ENCODE assay signal across 14 cellular contexts in genomic region chr14:34865889-34866574, GRCh38. TPM values are rescaled to one million over a fixed set of nuclear protein-coding genes. Genes with fewer than 3 reads are reported as not detected.
DNase-seq lines count a peak whose midpoint lies in the region; ATAC-seq and TF ChIP-seq lines count a peak whose summit lies in the region.
"Had no signal": no experiment of that assay in that cellular context is flagged by ENCODE, and none has a peak within 500 bp of the region (broad histone marks: within the 10 kb centered on the region; RNA-seq: fewer than 3 reads in every experiment).

No MANE protein-coding gene starts in this region.

- H3F3A ChIP-seq in Loucy (ENCODE audit: low read depth) (no peaks in the 10 kb centered on the region), PC-3 (ENCODE audit: low read length, unreplicated experiment) (no peaks in the 10 kb centered on the region)

- H2AFZ ChIP-seq in Loucy (ENCODE audit: low read length) (no peak overlapping the region), PC-3 (ENCODE audit: low read length) (no peak overlapping the region)
- H2AFZ ChIP-seq: GM23248 had no signal

- no peaks in the 10 kb centered on the region for H3K36me3 Mint-ChIP-seq in natural killer cell
- peaks cover 8% of the 10 kb centered on the region for H3K36me3 Mint-ChIP-seq in natural killer cell treated with Interleukin-12 subunit alpha and Interleukin-12 subunit beta and Interleukin-15 and Interleukin-18, amount 100 ng/mL, for 72 hours
- peaks cover 84% of the 10 kb centered on the region for H3K36me3 Mint-ChIP-seq in dendritic cell treated with granulocyte-macrophage colony-stimulating factor and Interleukin-4, amounts not matched to agents 40 ng/mL and 50 ng/mL, for 4 days (ENCODE audit: low read depth)

- H3K27ac Mint-ChIP-seq in natural killer cell = peak overlapping the region; percentile 55 to 81
- peak overlapping the region in 1 of 2 donors; percentile 32 for H3K27ac Mint-ChIP-seq in natural killer cell treated with Interleukin-12 subunit alpha and Interleukin-12 subunit beta and Interleukin-15 and Interleukin-18, amount 100 ng/mL, for 72 hours
- peak overlapping the region; percentile 12 for H3K27ac Mint-ChIP-seq in dendritic cell treated with granulocyte-macrophage colony-stimulating factor and Interleukin-4, amounts not matched to agents 40 ng/mL and 50 ng/mL, for 4 days

- no TSS peak for BruUV-seq in PC-3 (replicated peaks; lab: Mats Ljungman, UMichigan)

- CTCF ChIA-PET in PC-3 (lab: Charles Lee) = no interaction called here

- peaks cover 81% of the 10 kb centered on the region for H3K79me2 ChIP-seq in Loucy (ENCODE audit: insufficient read depth, low read length)
- H3K79me2 ChIP-seq in PC-3 (ENCODE audit: low read length) = peaks cover 76% of the 10 kb centered on the region

- POLR2A ChIA-PET in PC-3 (lab: Charles Lee; ENCODE audit: unreplicated experiment) = no interaction called here

- no peaks in the 10 kb centered on the region for H3K27me3 Mint-ChIP-seq in natural killer cell (ENCODE audit: low read depth in 2 of 2)
- H3K27me3 Mint-ChIP-seq in natural killer cell treated with Interleukin-12 subunit alpha and Interleukin-12 subunit beta and Interleukin-15 and Interleukin-18, amount 100 ng/mL, for 72 hours = no peaks in the 10 kb centered on the region
- H3K27me3 Mint-ChIP-seq in dendritic cell treated with granulocyte-macrophage colony-stimulating factor and Interleukin-4, amounts not matched to agents 40 ng/mL and 50 ng/mL, for 4 days = no peaks in the 10 kb centered on the region
- H3K27me3 Mint-ChIP-seq: CD4-positive, alpha-beta memory T cell had no signal

- ATAC-seq in natural killer cell (no peak), aorta (ENCODE audit: low FRiP score) (no peak), PC-3 (no peak; the same call in 1 of the 2 replicates)
- ATAC-seq in natural killer cell treated with Interleukin-12 subunit alpha and Interleukin-12 subunit beta and Interleukin-15 and Interleukin-18, amount 100 ng/mL, for 72 hours = no peak

- H3K4me1 Mint-ChIP-seq in natural killer cell = peaks cover 47 to 51% of the 10 kb centered on the region in 2 donors
- H3K4me1 Mint-ChIP-seq in natural killer cell treated with Interleukin-12 subunit alpha and Interleukin-12 subunit beta and Interleukin-15 and Interleukin-18, amount 100 ng/mL, for 72 hours (ENCODE audit: low read depth in 2 of 2) = peaks cover 29 to 38% of the 10 kb centered on the region in 2 donors
- peaks cover 34% of the 10 kb centered on the region for H3K4me1 Mint-ChIP-seq in dendritic cell treated with granulocyte-macrophage colony-stimulating factor and Interleukin-4, amounts not matched to agents 40 ng/mL and 50 ng/mL, for 4 days (ENCODE audit: low read depth)

- no peaks in the 10 kb centered on the region for H3K9me2 ChIP-seq in Loucy (replicated peaks; ENCODE audit: low read depth, low read length)
- H3K9me2 ChIP-seq in PC-3 (replicated peaks; ENCODE audit: low read length) = no peaks in the 10 kb centered on the region

- H3K27ac ChIP-seq in aorta (ENCODE audit: low read depth in 1 of 2, low read length in 2 of 2) = no peak overlapping the region
- no peak overlapping the region for H3K27ac ChIP-seq in PC-3 (ENCODE audit: low read length)
- H3K27ac ChIP-seq: C4-2B, GM23248 had no signal

- no peaks in the 10 kb centered on the region for H3K27me3 ChIP-seq in Loucy (ENCODE audit: insufficient read depth, low read length, poor library complexity, severe bottlenecking)
- no peaks in the 10 kb centered on the region for H3K27me3 ChIP-seq in aorta (ENCODE audit: control insufficient read depth in 1 of 2, insufficient read depth in 2 of 2, low read length in 1 of 2)
- no peaks in the 10 kb centered on the region for H3K27me3 ChIP-seq in PC-3 (ENCODE audit: low read length)
- H3K27me3 ChIP-seq: BE2C had no signal

- 94 to 95% methylated on average over 13 of the region's 13 CpGs for WGBS in aorta, 2 donors

- H3K4me2 ChIP-seq in Loucy (ENCODE audit: low read depth, low read length, poor library complexity, severe bottlenecking) (no peak overlapping the region), PC-3 (ENCODE audit: low read length) (no peak overlapping the region)

- H3K4me3 Mint-ChIP-seq in natural killer cell = no peak overlapping the region
- no peak overlapping the region for H3K4me3 Mint-ChIP-seq in natural killer cell treated with Interleukin-12 subunit alpha and Interleukin-12 subunit beta and Interleukin-15 and Interleukin-18, amount 100 ng/mL, for 72 hours
- H3K4me3 Mint-ChIP-seq in dendritic cell treated with granulocyte-macrophage colony-stimulating factor and Interleukin-4, amounts not matched to agents 40 ng/mL and 50 ng/mL, for 4 days = no peak overlapping the region

- H3K9ac ChIP-seq in Loucy (ENCODE audit: low read depth, low read length, poor library complexity, severe bottlenecking) (no peak overlapping the region), PC-3 (ENCODE audit: low read length) (no peak overlapping the region)
- H3K9ac ChIP-seq: GM23248 had no signal

- H4K20me1 ChIP-seq in Loucy (ENCODE audit: insufficient read depth, low read length, poor library complexity, severe bottlenecking) (peaks cover 46% of the 10 kb centered on the region), PC-3 (ENCODE audit: low read length) (0 out of 2 replicates have a peak, but pooled peaks cover 5% of the 10 kb centered on the region)

- H3K4me3 ChIP-seq in Loucy (ENCODE audit: low read length, poor library complexity, severe bottlenecking) (no peak overlapping the region), aorta (ENCODE audit: low read length in 2 of 2) (no peak overlapping the region), PC-3 (ENCODE audit: low read length) (no peak overlapping the region)
- H3K4me3 ChIP-seq: GM23248 had no signal

- no peaks in the 10 kb centered on the region for H3K9me3 Mint-ChIP-seq in natural killer cell
- H3K9me3 Mint-ChIP-seq in natural killer cell treated with Interleukin-12 subunit alpha and Interleukin-12 subunit beta and Interleukin-15 and Interleukin-18, amount 100 ng/mL, for 72 hours = no peaks in the 10 kb centered on the region
- H3K9me3 Mint-ChIP-seq in dendritic cell treated with granulocyte-macrophage colony-stimulating factor and Interleukin-4, amounts not matched to agents 40 ng/mL and 50 ng/mL, for 4 days = no peaks in the 10 kb centered on the region
- H3K9me3 Mint-ChIP-seq: CD4-positive, alpha-beta memory T cell had no signal

- DNase-seq in natural killer cell (no peak), T1000 (lab: John Stamatoyannopoulos, UW) (no peak), aorta (no peak), PC-3 (no peak)
- no peak for DNase-seq in natural killer cell treated with Interleukin-12 subunit alpha and Interleukin-12 subunit beta and Interleukin-15 and Interleukin-18, amount 100 ng/mL, for 72 hours (ENCODE audit: low spot score)
- DNase-seq: BE2C; CD4-positive, alpha-beta memory T cell; DND-41; GF-D8; GM23248; H7 had no signal

- no peaks in the 10 kb centered on the region for H3K9me3 ChIP-seq in Loucy (ENCODE audit: insufficient read depth, low read depth, low read length)
- no peaks in the 10 kb centered on the region for H3K9me3 ChIP-seq in aorta (ENCODE audit: control insufficient read depth, low read length)
- H3K9me3 ChIP-seq in PC-3 (ENCODE audit: low read length) = no peaks in the 10 kb centered on the region
- H3K9me3 ChIP-seq: BE2C had no signal

- H3K36me3 ChIP-seq in Loucy (ENCODE audit: insufficient read depth, low read length) (peaks cover 21% of the 10 kb centered on the region), aorta (ENCODE audit: control insufficient read depth in 1 of 2, insufficient read depth in 2 of 2, low read length in 1 of 2) (no peaks in the 10 kb centered on the region), PC-3 (ENCODE audit: low read depth, low read length) (peaks cover 23% of the 10 kb centered on the region)

- intact Hi-C loops in natural killer cell (cut with micrococcal nuclease) (no loop called here), aorta (cut with DNase I) (no loop called here), PC-3 (cut with micrococcal nuclease) (no loop called here)
- intact Hi-C loops in dendritic cell treated with granulocyte-macrophage colony-stimulating factor and Interleukin-4, amounts not matched to agents 40 ng/mL and 50 ng/mL, for 4 days (cut with micrococcal nuclease) = no loop called here

- no peak for TF ChIP-seq CTCF in natural killer cell (IDR thresholded peaks at IDR 0.05)
- 0 out of 2 replicates have a peak, but pooled peaks have one; percentile 21 for TF ChIP-seq CTCF in Loucy (conservative IDR thresholded peaks at IDR 0.05; ENCODE audit: low read length)
- no peak; the same call in 1 of the 2 replicates for TF ChIP-seq CTCF in PC-3 (conservative IDR thresholded peaks at IDR 0.05; ENCODE audit: low read depth, low read length)

- H3K4me1 ChIP-seq in Loucy (ENCODE audit: insufficient read depth, low read length, poor library complexity, severe bottlenecking) (peaks cover 22% of the 10 kb centered on the region), aorta (ENCODE audit: control insufficient read depth in 1 of 2, insufficient read depth in 2 of 2, low read length in 2 of 2) (peaks cover 0 to 1% of the 10 kb centered on the region in 2 donors), PC-3 (ENCODE audit: insufficient read depth, low read length) (no peaks in the 10 kb centered on the region)

RNA-seq across cellular contexts. Expression of gene BAZ1A, which starts 9.1 kb away (rescaled TPM):
- 10 to 100 TPM; 54.6 to 89.5 (median 64.6) TPM for total RNA-seq in natural killer cell
- 10 to 100 TPM; 88.3 to 93.6 TPM for total RNA-seq in natural killer cell treated with Interleukin-12 subunit alpha and Interleukin-12 subunit beta and Interleukin-15 and Interleukin-18, amount 100 ng/mL, for 72 hours
- total RNA-seq in aorta = 10 to 100 TPM; 24.8 to 26.6 TPM
- polyA plus RNA-seq in aorta = 10 to 100 TPM in 1 of 2 donors, 1 to 10 TPM in 1; 9.1 to 19.5 TPM
- 24.7 and 30.6 TPM in 2 replicates for total RNA-seq in PC-3 (2014; rRNA removed)
